2 cellular contexts compared by ENCODE assay signal in genomic region chr11:69778373-69778772, GRCh38.
TF ChIP-seq lines count a peak whose summit lies in the region.

No MANE protein-coding gene starts in this region.

TF ChIP-seq in HepG2, 621 proteins besides CTCF, POLR2A, EP300 and RAD21:
- no peak for TF ChIP-seq ZSCAN22 (CRISPR knock-in tag; IDR thresholded peaks at IDR 0.05)
- peak; percentile 60; the same call in 1 of the 2 replicates for TF ChIP-seq ZNF629 (CRISPR knock-in tag; conservative IDR thresholded peaks at IDR 0.05)

TF ChIP-seq in K562, 482 proteins besides CTCF, POLR2A, EP300 and RAD21:
- TF ChIP-seq TFAM (CRISPR knock-in tag; conservative IDR thresholded peaks at IDR 0.05), result no peak
- TF ChIP-seq RBM25 (IDR thresholded peaks at IDR 0.05; ENCODE audit: low read depth, low read length, severe bottlenecking), result peak; percentile 81
